In the genomic region with DNA sequence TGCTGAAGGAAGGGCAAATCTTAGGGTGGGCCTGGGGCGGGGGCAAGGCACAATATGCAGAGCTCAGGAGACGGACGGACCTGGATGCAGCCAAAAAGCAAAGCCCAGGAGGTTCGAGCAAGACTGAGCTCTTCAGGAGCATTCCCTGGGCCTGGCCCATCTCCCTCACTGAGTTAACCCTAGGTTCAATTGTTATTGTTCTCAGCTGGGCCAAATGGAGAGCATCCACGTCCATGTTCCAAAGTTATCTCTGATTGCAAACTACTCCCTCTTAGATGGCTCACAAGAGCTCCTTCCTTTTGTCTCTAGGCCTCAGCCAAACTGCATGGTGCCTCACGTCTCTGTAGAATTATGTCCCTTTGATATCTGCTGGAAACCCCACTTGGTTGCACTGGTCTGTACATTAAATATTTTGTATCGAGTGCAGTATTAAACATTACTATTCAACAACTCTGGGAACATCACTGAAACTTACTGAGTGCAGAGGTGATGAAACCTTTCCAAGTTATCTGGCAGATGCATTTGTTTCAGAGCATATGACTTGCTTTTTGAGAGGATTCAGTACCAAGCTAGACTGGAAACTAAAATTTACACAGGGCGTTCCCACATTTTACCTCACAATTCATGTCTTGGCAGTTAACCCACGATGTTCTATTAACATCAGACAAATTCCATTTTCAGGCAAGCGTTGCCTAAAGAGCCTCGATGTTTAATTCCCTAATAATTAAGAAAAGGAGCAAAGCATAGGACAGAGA, we compare ENCODE assay signal across 1 cellular context.
TF ChIP-seq lines count a peak whose summit lies in the region.

No MANE protein-coding gene starts in this region.

TF ChIP-seq in H1, 55 proteins besides CTCF, POLR2A, EP300 and RAD21:
- no peak for TF ChIP-seq RBBP5 (IDR thresholded peaks at IDR 0.05; ENCODE audit: borderline replicate concordance, low read depth, low read length)
- TF ChIP-seq TAF1 (IDR thresholded peaks at IDR 0.05; ENCODE audit: low read depth, low read length), result no peak
- TF ChIP-seq, protein P1, sequence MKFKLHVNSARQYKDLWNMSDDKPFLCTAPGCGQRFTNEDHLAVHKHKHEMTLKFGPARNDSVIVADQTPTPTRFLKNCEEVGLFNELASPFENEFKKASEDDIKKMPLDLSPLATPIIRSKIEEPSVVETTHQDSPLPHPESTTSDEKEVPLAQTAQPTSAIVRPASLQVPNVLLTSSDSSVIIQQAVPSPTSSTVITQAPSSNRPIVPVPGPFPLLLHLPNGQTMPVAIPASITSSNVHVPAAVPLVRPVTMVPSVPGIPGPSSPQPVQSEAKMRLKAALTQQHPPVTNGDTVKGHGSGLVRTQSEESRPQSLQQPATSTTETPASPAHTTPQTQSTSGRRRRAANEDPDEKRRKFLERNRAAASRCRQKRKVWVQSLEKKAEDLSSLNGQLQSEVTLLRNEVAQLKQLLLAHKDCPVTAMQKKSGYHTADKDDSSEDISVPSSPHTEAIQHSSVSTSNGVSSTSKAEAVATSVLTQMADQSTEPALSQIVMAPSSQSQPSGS (IDR thresholded peaks at IDR 0.05; ENCODE audit: low read length), result no peak
